8 cellular contexts compared by ENCODE assay signal in the genomic region with DNA sequence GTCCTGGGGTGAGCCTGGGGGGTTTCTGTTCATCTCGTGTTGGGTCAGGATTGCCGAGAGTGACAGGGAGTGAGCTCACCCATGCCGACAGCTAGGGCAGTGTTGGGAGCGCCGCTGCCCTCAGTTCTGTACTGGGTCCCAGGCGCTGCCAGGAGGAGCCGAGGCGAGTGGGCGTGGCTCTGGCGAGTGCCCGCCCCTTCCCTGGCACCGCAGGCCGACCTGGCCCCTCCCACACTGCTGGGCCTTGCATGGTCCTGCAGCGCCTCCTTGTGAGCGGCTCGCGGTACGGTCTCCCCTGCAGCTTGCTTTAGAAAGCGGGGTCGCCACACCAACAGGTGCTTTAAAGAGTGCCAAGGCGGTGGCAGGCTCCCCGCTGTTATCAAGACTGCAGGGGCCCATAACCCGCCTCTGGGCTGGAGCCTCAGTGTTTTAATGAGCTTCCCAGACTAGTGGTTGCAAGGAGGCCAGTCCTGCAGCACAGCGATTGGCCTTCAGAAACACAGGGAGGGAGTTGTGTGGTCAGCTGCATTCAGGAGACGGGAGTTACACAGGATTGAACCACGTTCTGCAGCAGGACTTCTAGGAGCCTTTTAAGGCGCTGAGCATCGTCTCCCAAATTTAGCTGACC.
A peak's percentile ranks its signal among the peaks of the same experiment; 100 is the strongest.
DNase-seq lines count a peak whose midpoint lies in the region; ATAC-seq, FAIRE-seq and TF ChIP-seq lines count a peak whose summit lies in the region.
"Not testable (repeated sequence)": the region's sequence is repeated elsewhere in the genome, so short reads cannot be mapped to it uniquely, and the experiment has no call there.

No MANE protein-coding gene starts in this region.

- FAIRE-seq in H54 (lab: Jason Lieb, UNC); RCC 7860 (lab: Jason Lieb, UNC): not testable (repeated sequence)

- not testable (repeated sequence) for H3K27ac Mint-ChIP-seq in activated T-cell treated with anti-CD3 and anti-CD28 coated beads, Interleukin-2, amount 50 U/mL, for 72 hours; natural killer cell treated with Interleukin-12 subunit alpha and Interleukin-12 subunit beta and Interleukin-15 and Interleukin-18, amount 100 ng/mL, for 72 hours
- H3K27ac Mint-ChIP-seq in stimulated activated effector memory CD8-positive, alpha-beta T cell treated with anti-CD3 and anti-CD28 coated beads, Interleukin-12 subunit alpha, Interleukin-12 subunit beta, amount 100 ng/mL, for 72 hours: peak overlapping the region; percentile 45

- DNase-seq in EL (peak; percentile 86), H54 (ENCODE audit: insufficient read length, low spot score) (peak; percentile 46), Kasumi-1 (lab: John Stamatoyannopoulos, UW) (peak; percentile 76), RCC 7860 (ENCODE audit: low spot score) (peak; percentile 49), fibroblast of gingiva (ENCODE audit: low read depth) (peak; percentile 87)
- peak; percentile 94 to 95 for DNase-seq in activated T-cell treated with anti-CD3 and anti-CD28 coated beads, Interleukin-2, amount 50 U/mL, for 72 hours
- DNase-seq in natural killer cell treated with Interleukin-12 subunit alpha and Interleukin-12 subunit beta and Interleukin-15 and Interleukin-18, amount 100 ng/mL, for 72 hours (ENCODE audit: low spot score): peak; percentile 90
- DNase-seq in stimulated activated effector memory CD8-positive, alpha-beta T cell treated with anti-CD3 and anti-CD28 coated beads, Interleukin-12 subunit alpha, Interleukin-12 subunit beta, amount 100 ng/mL, for 72 hours (ENCODE audit: low spot score in 2 of 2): peak; percentile 94 to 96

- H3K4me3 Mint-ChIP-seq in activated T-cell treated with anti-CD3 and anti-CD28 coated beads, Interleukin-2, amount 50 U/mL, for 72 hours: peak overlapping the region; percentile 49 to 68
- H3K4me3 Mint-ChIP-seq in natural killer cell treated with Interleukin-12 subunit alpha and Interleukin-12 subunit beta and Interleukin-15 and Interleukin-18, amount 100 ng/mL, for 72 hours: peak overlapping the region; percentile 59
- peak overlapping the region; percentile 53 for H3K4me3 Mint-ChIP-seq in stimulated activated effector memory CD8-positive, alpha-beta T cell treated with anti-CD3 and anti-CD28 coated beads, Interleukin-12 subunit alpha, Interleukin-12 subunit beta, amount 100 ng/mL, for 72 hours

- 0 out of 2 replicates have a peak, but pooled peaks have one; percentile 25 for TF ChIP-seq POLR2A in H54 (IDR thresholded peaks at IDR 0.05; ENCODE audit: low read depth, low read length)

- peak; percentile 99 to 100 for ATAC-seq in activated T-cell treated with anti-CD3 and anti-CD28 coated beads, Interleukin-2, amount 50 U/mL, for 72 hours (replicated peaks in 1 of 2)
- peak; percentile 99 for ATAC-seq in natural killer cell treated with Interleukin-12 subunit alpha and Interleukin-12 subunit beta and Interleukin-15 and Interleukin-18, amount 100 ng/mL, for 72 hours
- peak; percentile 94 for ATAC-seq in stimulated activated effector memory CD8-positive, alpha-beta T cell treated with anti-CD3 and anti-CD28 coated beads, Interleukin-12 subunit alpha, Interleukin-12 subunit beta, amount 100 ng/mL, for 72 hours

- H3K4me1 Mint-ChIP-seq in activated T-cell treated with anti-CD3 and anti-CD28 coated beads, Interleukin-2, amount 50 U/mL, for 72 hours (ENCODE audit: low read depth): peaks cover 13% of the 10 kb centered on the region
- not testable (repeated sequence) for H3K4me1 Mint-ChIP-seq in natural killer cell treated with Interleukin-12 subunit alpha and Interleukin-12 subunit beta and Interleukin-15 and Interleukin-18, amount 100 ng/mL, for 72 hours (ENCODE audit: low read depth in 2 of 2); stimulated activated effector memory CD8-positive, alpha-beta T cell treated with anti-CD3 and anti-CD28 coated beads, Interleukin-12 subunit alpha, Interleukin-12 subunit beta, amount 100 ng/mL, for 72 hours

- not testable (repeated sequence) for H3K9me3 Mint-ChIP-seq in activated T-cell treated with anti-CD3 and anti-CD28 coated beads, Interleukin-2, amount 50 U/mL, for 72 hours; natural killer cell treated with Interleukin-12 subunit alpha and Interleukin-12 subunit beta and Interleukin-15 and Interleukin-18, amount 100 ng/mL, for 72 hours; stimulated activated effector memory CD8-positive, alpha-beta T cell treated with anti-CD3 and anti-CD28 coated beads, Interleukin-12 subunit alpha, Interleukin-12 subunit beta, amount 100 ng/mL, for 72 hours

- not testable (repeated sequence) for H3K27me3 Mint-ChIP-seq in activated T-cell treated with anti-CD3 and anti-CD28 coated beads, Interleukin-2, amount 50 U/mL, for 72 hours (ENCODE audit: low read depth); natural killer cell treated with Interleukin-12 subunit alpha and Interleukin-12 subunit beta and Interleukin-15 and Interleukin-18, amount 100 ng/mL, for 72 hours

- not testable (repeated sequence) for H3K36me3 Mint-ChIP-seq in activated T-cell treated with anti-CD3 and anti-CD28 coated beads, Interleukin-2, amount 50 U/mL, for 72 hours (ENCODE audit: insufficient read depth in 2 of 2); natural killer cell treated with Interleukin-12 subunit alpha and Interleukin-12 subunit beta and Interleukin-15 and Interleukin-18, amount 100 ng/mL, for 72 hours; stimulated activated effector memory CD8-positive, alpha-beta T cell treated with anti-CD3 and anti-CD28 coated beads, Interleukin-12 subunit alpha, Interleukin-12 subunit beta, amount 100 ng/mL, for 72 hours

Comparison
In these comparisons a context has a peak if more than half of its experiments do, and no peak if none do; other contexts are left out.
1. Peak in every context shown above with its lines: DNase-seq and ATAC-seq.